In genomic region chr11:79514695-79515094, GRCh38 we compare ENCODE assay signal across 34 cellular contexts.
"Had no signal": no experiment of that assay in that cellular context is flagged by ENCODE, and none has a peak within 500 bp of the region (broad histone marks: within the 10 kb centered on the region; RNA-seq: fewer than 3 reads in every experiment).

No MANE protein-coding gene starts in this region.

- ATAC-seq: activated naive CD8-positive, alpha-beta T cell treated with anti-CD3 and anti-CD28 coated beads, Interleukin-2, amount 50 U/mL, for 24 hours; activated T-cell treated with anti-CD3 and anti-CD28 coated beads, Interleukin-2, amount 50 U/mL, for 72 hours; gastroesophageal sphincter had no signal

- H3K27ac Mint-ChIP-seq: activated CD4-positive, alpha-beta memory T cell treated with anti-CD3 and anti-CD28 coated beads, Interleukin-2, amount 10 ng/mL, durations not matched to agents 7 days and 5 days; activated CD4-positive, alpha-beta T cell treated with anti-CD3 and anti-CD28 coated beads, Interleukin-2, amount 10 ng/mL, durations not matched to agents 7 days and 5 days; activated naive CD4-positive, alpha-beta T cell treated with anti-CD3 and anti-CD28 coated beads, Interleukin-2, amount 50 U/mL, for 24 hours; activated naive CD8-positive, alpha-beta T cell treated with anti-CD3 and anti-CD28 coated beads for 36 hours; activated naive CD8-positive, alpha-beta T cell treated with anti-CD3 and anti-CD28 coated beads, Interleukin-2, amount 50 U/mL, for 24 hours; activated T-cell treated with anti-CD3 and anti-CD28 coated beads, Interleukin-2, amount 50 U/mL, for 24 hours; activated T-cell treated with anti-CD3 and anti-CD28 coated beads, Interleukin-2, amount 50 U/mL, for 72 hours; brain had no signal

- H3K4me3 Mint-ChIP-seq: activated CD4-positive, alpha-beta memory T cell treated with anti-CD3 and anti-CD28 coated beads, Interleukin-2, amount 10 ng/mL, durations not matched to agents 7 days and 5 days; activated CD4-positive, alpha-beta T cell treated with anti-CD3 and anti-CD28 coated beads, Interleukin-2, amount 10 ng/mL, durations not matched to agents 7 days and 5 days; activated naive CD4-positive, alpha-beta T cell treated with anti-CD3 and anti-CD28 coated beads, Interleukin-2, amount 50 U/mL, for 24 hours; activated naive CD8-positive, alpha-beta T cell treated with anti-CD3 and anti-CD28 coated beads for 36 hours; activated naive CD8-positive, alpha-beta T cell treated with anti-CD3 and anti-CD28 coated beads, Interleukin-2, amount 50 U/mL, for 24 hours; activated T-cell treated with anti-CD3 and anti-CD28 coated beads, Interleukin-2, amount 50 U/mL, for 24 hours; activated T-cell treated with anti-CD3 and anti-CD28 coated beads, Interleukin-2, amount 50 U/mL, for 72 hours; brain had no signal

- H3K9me3 Mint-ChIP-seq: activated CD4-positive, alpha-beta memory T cell treated with anti-CD3 and anti-CD28 coated beads, Interleukin-2, amount 10 ng/mL, durations not matched to agents 7 days and 5 days; activated CD4-positive, alpha-beta T cell treated with anti-CD3 and anti-CD28 coated beads, Interleukin-2, amount 10 ng/mL, durations not matched to agents 7 days and 5 days; activated naive CD4-positive, alpha-beta T cell treated with anti-CD3 and anti-CD28 coated beads, Interleukin-2, amount 50 U/mL, for 24 hours; activated naive CD8-positive, alpha-beta T cell treated with anti-CD3 and anti-CD28 coated beads for 36 hours; activated naive CD8-positive, alpha-beta T cell treated with anti-CD3 and anti-CD28 coated beads, Interleukin-2, amount 50 U/mL, for 24 hours; activated T-cell treated with anti-CD3 and anti-CD28 coated beads, Interleukin-2, amount 50 U/mL, for 24 hours; activated T-cell treated with anti-CD3 and anti-CD28 coated beads, Interleukin-2, amount 50 U/mL, for 72 hours had no signal

- H3K9me3 ChIP-seq: adrenal gland, breast epithelium, colonic mucosa had no signal

- H3K4me1 ChIP-seq: adrenal gland, breast epithelium, colonic mucosa, esophagus squamous epithelium, gastroesophageal sphincter had no signal

- H3K27ac ChIP-seq: adrenal gland, breast epithelium, cardiac muscle cell, colonic mucosa, epithelial cell of prostate, esophagus squamous epithelium, gastroesophageal sphincter had no signal

- FAIRE-seq: endometrium, endothelial cell of umbilical vein had no signal

- H3K4me1 Mint-ChIP-seq: activated CD4-positive, alpha-beta memory T cell treated with anti-CD3 and anti-CD28 coated beads, Interleukin-2, amount 10 ng/mL, durations not matched to agents 7 days and 5 days; activated CD4-positive, alpha-beta T cell treated with anti-CD3 and anti-CD28 coated beads, Interleukin-2, amount 10 ng/mL, durations not matched to agents 7 days and 5 days; activated naive CD4-positive, alpha-beta T cell treated with anti-CD3 and anti-CD28 coated beads, Interleukin-2, amount 50 U/mL, for 24 hours; activated naive CD8-positive, alpha-beta T cell treated with anti-CD3 and anti-CD28 coated beads for 36 hours; activated naive CD8-positive, alpha-beta T cell treated with anti-CD3 and anti-CD28 coated beads, Interleukin-2, amount 50 U/mL, for 24 hours had no signal

- H3K27me3 Mint-ChIP-seq: activated CD4-positive, alpha-beta memory T cell treated with anti-CD3 and anti-CD28 coated beads, Interleukin-2, amount 10 ng/mL, durations not matched to agents 7 days and 5 days; activated CD4-positive, alpha-beta T cell treated with anti-CD3 and anti-CD28 coated beads, Interleukin-2, amount 10 ng/mL, durations not matched to agents 7 days and 5 days; activated naive CD4-positive, alpha-beta T cell treated with anti-CD3 and anti-CD28 coated beads, Interleukin-2, amount 50 U/mL, for 24 hours; activated naive CD8-positive, alpha-beta T cell treated with anti-CD3 and anti-CD28 coated beads, Interleukin-2, amount 50 U/mL, for 24 hours; activated T-cell treated with anti-CD3 and anti-CD28 coated beads, Interleukin-2, amount 50 U/mL, for 24 hours; brain had no signal

- DNase-seq: activated CD4-positive, alpha-beta memory T cell treated with anti-CD3 and anti-CD28 coated beads, Interleukin-2, amount 10 ng/mL, durations not matched to agents 7 days and 5 days; activated CD4-positive, alpha-beta T cell treated with anti-CD3 and anti-CD28 coated beads for 1 hour; activated CD4-positive, alpha-beta T cell treated with anti-CD3 and anti-CD28 coated beads for 4 hours; activated CD4-positive, alpha-beta T cell treated with anti-CD3 and anti-CD28 coated beads, Interleukin-2, amount 10 ng/mL, durations not matched to agents 7 days and 5 days; activated CD4-positive, alpha-beta T cell treated with anti-CD3 and anti-CD28 coated beads, Interleukin-2, amount 50 U/mL, for 4 hours; activated CD8-positive, alpha-beta memory T cell treated with anti-CD3 and anti-CD28 coated beads, Interleukin-2, amount 50 U/mL, for 48 hours; activated effector memory CD4-positive, alpha-beta T cell treated with Interleukin-2 at 50 U/mL for 16 hours; activated gamma-delta T cell treated with Interleukin-2 at 50 U/mL for 16 hours; activated naive CD4-positive, alpha-beta T cell treated with Interleukin-2 at 50 U/mL for 16 hours; activated naive CD8-positive, alpha-beta T cell treated with anti-CD3 and anti-CD28 coated beads for 36 hours; activated naive CD8-positive, alpha-beta T cell treated with anti-CD3 and anti-CD28 coated beads, Interleukin-2, amount 50 U/mL, for 24 hours; activated T-cell treated with anti-CD3 and anti-CD28 coated beads for 4 hours; activated T-cell treated with anti-CD3 and anti-CD28 coated beads, Interleukin-2, amount 50 U/mL, for 24 hours; activated T-cell treated with anti-CD3 and anti-CD28 coated beads, Interleukin-2, amount 50 U/mL, for 72 hours; adrenal gland; amygdala; aorta; central memory CD4-positive, alpha-beta T cell; cerebellar nuclear complex; colonic mucosa; effector CD8-positive, alpha-beta T cell; esophagus squamous epithelium; foreskin melanocyte; head of caudate nucleus; hippocampal formation; T-helper 2 cell had no signal

- H3K36me3 ChIP-seq: adrenal gland, breast epithelium, cardiac muscle cell, colonic mucosa, esophagus squamous epithelium, gastroesophageal sphincter had no signal

- H3K27me3 ChIP-seq: adrenal gland, breast epithelium, cardiac muscle cell, colonic mucosa had no signal

- H3K4me3 ChIP-seq: adrenal gland, breast epithelium, cardiac muscle cell, colonic mucosa, esophagus squamous epithelium, gastroesophageal sphincter had no signal

- H3K36me3 Mint-ChIP-seq: activated naive CD4-positive, alpha-beta T cell treated with anti-CD3 and anti-CD28 coated beads, Interleukin-2, amount 50 U/mL, for 24 hours; activated naive CD8-positive, alpha-beta T cell treated with anti-CD3 and anti-CD28 coated beads for 36 hours; brain had no signal
